8 cellular contexts compared by ENCODE assay signal in the genomic region with DNA sequence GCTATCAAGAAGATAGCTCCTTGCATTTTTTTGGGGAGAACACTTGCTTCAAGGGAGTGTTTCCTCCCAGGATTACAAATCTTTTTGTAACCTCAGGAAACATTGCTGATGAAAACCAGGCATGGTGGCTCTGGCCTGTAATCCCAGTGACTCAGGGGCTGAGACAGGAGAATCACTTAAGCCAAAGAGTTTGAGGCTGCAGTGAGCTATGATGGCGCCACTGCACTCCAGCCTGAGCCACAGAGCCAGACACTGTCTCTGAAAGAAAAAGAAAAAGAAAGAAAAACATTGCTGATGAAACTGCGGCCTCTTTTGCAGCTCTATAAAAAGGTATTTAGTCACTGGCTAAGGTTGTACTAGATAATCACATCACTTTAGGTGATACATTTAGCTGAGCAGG.
DNase-seq lines count a peak whose midpoint lies in the region; ATAC-seq and TF ChIP-seq lines count a peak whose summit lies in the region.

No MANE protein-coding gene starts in this region.

- no peak overlapping the region for H3K4me3 ChIP-seq in AG09309 (ENCODE audit: control insufficient read depth, low read depth, low read length)

- H3K36me3 Mint-ChIP-seq in memory B cell = no peaks in the 10 kb centered on the region

- H3K27ac Mint-ChIP-seq in memory B cell = no peak overlapping the region

- H3K27me3 Mint-ChIP-seq in memory B cell = no peaks in the 10 kb centered on the region

- ATAC-seq in memory B cell (ENCODE audit: low read depth) (no peak), HG03520 (IDR thresholded peaks at IDR 0.05; ENCODE audit: unreplicated experiment) (no peak), HG03571 (IDR thresholded peaks at IDR 0.05; ENCODE audit: unreplicated experiment) (no peak)

- H3K9me3 Mint-ChIP-seq in memory B cell = no peaks in the 10 kb centered on the region

- H3K4me1 Mint-ChIP-seq in memory B cell = peaks cover 15% of the 10 kb centered on the region

- TF ChIP-seq CTCF in AG09309 (IDR thresholded peaks at IDR 0.05; ENCODE audit: control insufficient read depth, insufficient read depth, low read depth, low read length, missing control alignments) = no peak

- DNase-seq in AG09309 (ENCODE audit: low read depth) (peak; percentile 55), HK-2 (ENCODE audit: unreplicated experiment) (peak; percentile 29), amniotic epithelial cell (ENCODE audit: low read depth) (peak; percentile 88), memory B cell (ENCODE audit: low spot score in 2 of 2) (no peak), DMS 273 (lab: John Stamatoyannopoulos, UW; ENCODE audit: unreplicated experiment) (no peak), NCI-H226 (no peak)

- peak overlapping the region; percentile 27 for H3K4me3 Mint-ChIP-seq in memory B cell

Comparison
In these comparisons a context has a peak if more than half of its experiments do, and no peak if none do; other contexts are left out.
1. DNase-seq: peak in AG09309 (single experiment), HK-2 (single experiment) and amniotic epithelial cell (single experiment); none in memory B cell (0 of 2), DMS 273 (single experiment) and NCI-H226 (single experiment).